29 cellular contexts compared by ENCODE assay signal in the genomic region with DNA sequence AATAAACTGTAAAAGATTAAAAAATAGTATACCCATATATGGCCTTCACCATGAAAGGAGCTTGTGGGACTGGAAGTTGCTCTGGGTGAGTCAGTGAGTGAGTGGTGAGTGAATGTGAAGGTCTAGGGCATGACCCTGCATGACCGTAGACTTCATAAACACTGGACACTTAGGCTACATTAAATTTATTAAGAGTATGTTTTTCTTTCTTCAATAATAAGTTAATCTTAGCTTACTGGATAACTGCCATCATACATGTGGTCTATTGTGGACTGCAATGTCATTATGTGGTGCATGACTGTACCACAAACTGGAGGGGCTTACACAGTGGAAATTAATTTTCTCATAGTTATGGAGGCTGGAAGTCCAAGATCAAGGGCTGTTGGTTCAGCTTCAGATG. TPM values are rescaled to one million over a fixed set of nuclear protein-coding genes. Genes with fewer than 3 reads are reported as not detected.
A peak's percentile ranks its signal among the peaks of the same experiment; 100 is the strongest.
DNase-seq lines count a peak whose midpoint lies in the region; TF ChIP-seq lines count a peak whose summit lies in the region.
"Had no signal": no experiment of that assay in that cellular context is flagged by ENCODE, and none has a peak within 500 bp of the region (broad histone marks: within the 10 kb centered on the region; RNA-seq: fewer than 3 reads in every experiment).

No MANE protein-coding gene starts in this region.

- H3K27me3 ChIP-seq in stomach (peaks cover 0 to 8% (median 0%) of the 10 kb centered on the region in 3 donors), PC-9 (ENCODE audit: insufficient read depth, low read depth) (peaks cover 25% of the 10 kb centered on the region)
- H3K27me3 ChIP-seq: right atrium auricular region had no signal

- H3K9me2 ChIP-seq in PC-9 (ENCODE audit: insufficient read depth): no peaks in the 10 kb centered on the region

- H2AFZ ChIP-seq in PC-9: no peak overlapping the region

- no TSS peak for BruUV-seq in PC-9 (replicated peaks; lab: Mats Ljungman, UMichigan)

- DNase-seq in EL: peak; percentile 29
- peak; percentile 75 for DNase-seq in M059J (ENCODE audit: low read depth)
- peak; percentile 1 for DNase-seq in fibroblast of peridontal ligament (ENCODE audit: extremely low read depth)
- peak; percentile 4 for DNase-seq in stomach
- DNase-seq in SHP77 treated with DMSO at 0.1 percent for 48 hours (lab: John Stamatoyannopoulos, UW): no peak
- no peak for DNase-seq in effector CD8-positive, alpha-beta T cell (lab: John Stamatoyannopoulos, UW)
- no peak for DNase-seq in PC-9
- DNase-seq: activated CD4-positive, alpha-beta T cell treated with anti-CD3 and anti-CD28 coated beads for 1 hour; activated gamma-delta T cell; activated T-cell treated with anti-CD3 and anti-CD28 coated beads, Interleukin-2, amount 50 U/mL, for 1 hour; body of pancreas; H9; heart left ventricle; kidney; lower lobe of right lung; NCI-H2029 treated with DMSO at 0.1 percent for 48 hours; NCI-H2227 treated with DMSO at 0.1 percent for 48 hours; T-helper 2 cell; trophoblast cell had no signal

- no peaks in the 10 kb centered on the region for H3K79me2 ChIP-seq in PC-9 (ENCODE audit: low read depth)

- TF ChIP-seq CTCF in stomach (IDR thresholded peaks at IDR 0.05): no peak
- TF ChIP-seq CTCF in PC-9 (conservative IDR thresholded peaks at IDR 0.05): no peak

- H4K20me1 ChIP-seq in PC-9 (ENCODE audit: insufficient read depth): no peaks in the 10 kb centered on the region

- 61 to 74% (median 61%) methylated on average over 1 of the region's 1 CpG for WGBS in stomach, 5 donors

- H3K9me3 ChIP-seq in stomach (no peaks in the 10 kb centered on the region), PC-9 (ENCODE audit: insufficient read depth, low read depth) (no peaks in the 10 kb centered on the region; the same call in 1 of the 2 replicates)
- H3K9me3 ChIP-seq: body of pancreas, heart left ventricle, lower lobe of right lung, right atrium auricular region had no signal

- no peak overlapping the region for H3K4me2 ChIP-seq in PC-9

- peaks cover 16% of the 10 kb centered on the region; the same call in 1 of the 2 replicates for H3F3A ChIP-seq in PC-9 (ENCODE audit: insufficient read depth, low read depth)

- H3K4me1 ChIP-seq in stomach: no peaks in the 10 kb centered on the region
- H3K4me1 ChIP-seq in PC-9 (replicated peaks; ENCODE audit: insufficient read depth): no peaks in the 10 kb centered on the region
- H3K4me1 ChIP-seq: body of pancreas, heart left ventricle, lower lobe of right lung, right atrium auricular region had no signal

- H3K4me3 ChIP-seq in stomach: no peak overlapping the region
- no peak overlapping the region for H3K4me3 ChIP-seq in PC-9
- H3K4me3 ChIP-seq: body of pancreas, heart left ventricle, K562, lower lobe of right lung, right atrium auricular region had no signal

- H3K27ac ChIP-seq in stomach (no peak overlapping the region), PC-9 (no peak overlapping the region)
- H3K27ac ChIP-seq: body of pancreas, heart left ventricle, lower lobe of right lung, right atrium auricular region, RWPE1 had no signal

- POLR2A ChIA-PET in PC-9 (lab: Charles Lee; ENCODE audit: unreplicated experiment): no interaction called here

- H3K36me3 ChIP-seq in stomach (no peaks in the 10 kb centered on the region), PC-9 (ENCODE audit: low read depth) (no peaks in the 10 kb centered on the region)
- H3K36me3 ChIP-seq: heart left ventricle, lower lobe of right lung, right atrium auricular region had no signal

- CTCF ChIA-PET in PC-9 (lab: Charles Lee): no interaction called here

- intact Hi-C loops in stomach (cut with DNase I; ENCODE audit: low total_unique reads) (no loop called here), PC-9 (cut with micrococcal nuclease; ENCODE audit: unreplicated experiment) (no loop called here)

- TF ChIP-seq POLR2A in stomach (IDR thresholded peaks at IDR 0.05): no peak

- TF ChIP-seq EP300 in stomach (IDR thresholded peaks at IDR 0.05): no peak

RNA-seq across cellular contexts. Expression of a gene that starts 40.9 kb away (rescaled TPM):
- total RNA-seq in M059J (2014; rRNA removed; shearing (Covaris generic)): not detected in 2 replicates
- total RNA-seq in stomach (not detected), PC-9 (2021) (not detected in 2 replicates)
- not detected for polyA plus RNA-seq in stomach
- total RNA-seq: body of pancreas; CD4-positive, alpha-beta T cell; dermis microvascular lymphatic vessel endothelial cell; fibroblast of villous mesenchyme; H9; heart left ventricle; HT-29; K562; kidney; lower lobe of right lung; mononuclear cell; osteoblast; right atrium auricular region; subcutaneous adipose tissue had no signal
- polyA plus RNA-seq: heart left ventricle, K562 had no signal

Comparison
In these comparisons a context has a peak if more than half of its experiments do, and no peak if none do; other contexts are left out.
1. DNase-seq: peak in EL (single experiment), M059J (single experiment), fibroblast of peridontal ligament (single experiment) and stomach (single experiment); none in SHP77 treated with DMSO at 0.1 percent for 48 hours (single experiment), effector CD8-positive, alpha-beta T cell (single experiment) and PC-9 (0 of 2).